Comparison of ENCODE assay signal across 8 cellular contexts in the genomic region with DNA sequence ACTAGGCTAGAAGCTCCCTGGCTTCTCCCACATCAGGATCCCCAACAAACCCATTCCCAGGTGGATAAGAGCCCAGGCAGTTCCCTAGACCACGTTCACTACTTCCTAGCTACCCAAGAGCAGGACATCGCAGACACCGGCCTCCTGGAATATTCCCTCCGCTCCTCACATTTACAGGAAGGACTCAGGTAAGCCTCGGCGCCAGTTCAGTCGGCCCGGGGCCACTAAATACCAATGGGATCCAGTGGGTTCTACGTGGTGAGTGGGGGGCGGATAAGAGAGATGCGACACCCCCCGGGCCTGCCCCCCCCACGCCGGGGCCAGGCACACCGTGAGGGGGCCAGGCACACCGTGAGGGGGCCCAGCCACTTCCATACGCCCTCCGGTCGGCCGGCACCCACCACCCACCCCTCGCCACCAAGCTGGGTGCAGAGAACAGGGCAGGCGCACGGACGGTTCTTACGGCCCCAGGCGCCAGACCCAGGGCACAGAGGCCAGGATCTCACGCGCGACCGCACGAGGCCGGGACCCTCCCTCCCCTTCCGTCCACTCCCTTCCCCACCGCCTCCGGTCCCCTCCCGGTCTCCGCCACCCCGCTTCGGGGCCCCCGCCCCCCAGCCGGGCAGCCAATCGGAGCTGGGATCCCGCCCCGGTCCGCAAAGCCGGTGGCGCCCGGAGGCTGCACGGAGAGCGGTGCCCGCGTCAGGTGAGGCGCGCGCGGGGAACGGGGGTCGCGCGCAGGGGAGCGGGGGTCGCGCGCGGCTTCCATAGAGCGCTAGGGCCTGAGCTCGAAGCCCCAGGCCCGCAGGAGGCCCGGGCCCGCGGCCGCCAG. TPM values are rescaled to one million over a fixed set of nuclear protein-coding genes. Genes with fewer than 3 reads are reported as not detected.
DNase-seq lines count a peak whose midpoint lies in the region; ATAC-seq and TF ChIP-seq lines count a peak whose summit lies in the region.

TSS of gene BLVRA (plus strand) at position 652 of the 832 bp plus-strand sequence. CDS start 12,479 bp downstream, outside the sequence.

- no peaks in the 10 kb centered on the region for H3K79me2 ChIP-seq in Karpas-422 (ENCODE audit: low read length)

- H3K27ac Mint-ChIP-seq in chondrocyte (ENCODE audit: unreplicated experiment): peak within 1 kb of the TSS; percentile 82

- peaks cover 2% of the 10 kb centered on the region for H3K27me3 Mint-ChIP-seq in chondrocyte (ENCODE audit: low read depth)

- H3K9me3 ChIP-seq in Karpas-422 (ENCODE audit: low read length): no peaks in the 10 kb centered on the region

- TF ChIP-seq CTCF in chondrocyte (IDR thresholded peaks at IDR 0.05): no peak

- H3K27me3 ChIP-seq in Karpas-422 (ENCODE audit: low read length): no peaks in the 10 kb centered on the region

- no peak within 1 kb of the TSS for H3K27ac ChIP-seq in Karpas-422 (ENCODE audit: low read length)

- peaks cover 3% of the 10 kb centered on the region for H3K36me3 Mint-ChIP-seq in chondrocyte (ENCODE audit: low read depth)

- H3K9me2 ChIP-seq in Karpas-422 (replicated peaks; ENCODE audit: insufficient read depth, low read length): no peaks in the 10 kb centered on the region

- peak within 1 kb of the TSS; percentile 54 for H3K9ac ChIP-seq in Karpas-422 (ENCODE audit: low read length)

- DNase-seq in GM03348 (ENCODE audit: low spot score): peak; percentile 96
- no peak for DNase-seq in Karpas-422
- DNase-seq in activated CD4-positive, CD25-positive, alpha-beta regulatory T cell treated with anti-CD3 and anti-CD28 coated beads, Interleukin-2, amount 50 U/mL, for 72 hours: peak; percentile 68
- no peak for DNase-seq in chondrocyte (ENCODE audit: low spot score)
- DNase-seq in left colon: peak; percentile 58 to 61
- DNase-seq in stimulated activated CD4-positive, alpha-beta T cell treated with anti-CD3 and anti-CD28 coated beads, Interleukin-1b, Interleukin-23, amount 100 ng/mL, for 48 hours: peak; percentile 47
- no peak for DNase-seq in GF-D8 (lab: John Stamatoyannopoulos, UW)

- H2AFZ ChIP-seq in Karpas-422 (ENCODE audit: low read length): peak within 1 kb of the TSS; percentile 49; the same call in 1 of the 2 replicates

- intact Hi-C loops in left colon (cut with DNase I, micrococcal nuclease): no loop called here

- no peaks in the 10 kb centered on the region for H3K36me3 ChIP-seq in Karpas-422 (ENCODE audit: insufficient read depth, low read length)

- H3K4me2 ChIP-seq in Karpas-422 (ENCODE audit: low read depth, low read length, poor library complexity, severe bottlenecking): peak within 1 kb of the TSS; percentile 67

- no peaks in the 10 kb centered on the region for H4K20me1 ChIP-seq in Karpas-422 (ENCODE audit: insufficient read depth, low read depth, low read length)

- peaks cover 35% of the 10 kb centered on the region for H3K4me1 Mint-ChIP-seq in chondrocyte (ENCODE audit: low read depth)

- H3K9me3 Mint-ChIP-seq in chondrocyte (ENCODE audit: low read depth): no peaks in the 10 kb centered on the region

- peak within 1 kb of the TSS; percentile 63 for H3K4me3 ChIP-seq in Karpas-422 (ENCODE audit: low read length)

- H3K4me1 ChIP-seq in Karpas-422 (ENCODE audit: low read length): peaks cover 4% of the 10 kb centered on the region; the same call in 1 of the 2 replicates

- ATAC-seq in GM21723 (IDR thresholded peaks at IDR 0.05; ENCODE audit: unreplicated experiment) (peak; percentile 70), left colon (peak; percentile 72)

- H3K4me3 Mint-ChIP-seq in chondrocyte (ENCODE audit: unreplicated experiment): peak within 1 kb of the TSS; percentile 79

RNA-seq across cellular contexts. Expression of gene BLVRA, which starts in this region (rescaled TPM):
- total RNA-seq in Karpas-422 (2014; rRNA removed; shearing (Covaris generic); ENCODE audit: low replicate concordance): not detected in 2 replicates
- 27.2 to 53.8 TPM (median 48.9 TPM) in 3 replicates for total RNA-seq in chondrocyte
- 10 to 100 TPM in 1 of 2 donors, 1 to 10 TPM in 1; 2.9 to 18.0 TPM for total RNA-seq in left colon

Comparison
In these comparisons a context has a peak if more than half of its experiments do, and no peak if none do; other contexts are left out.
1. DNase-seq: peak in GM03348 (single experiment), activated CD4-positive, CD25-positive, alpha-beta regulatory T cell treated with anti-CD3 and anti-CD28 coated beads, Interleukin-2, amount 50 U/mL, for 72 hours (single experiment), left colon (2 of 2) and stimulated activated CD4-positive, alpha-beta T cell treated with anti-CD3 and anti-CD28 coated beads, Interleukin-1b, Interleukin-23, amount 100 ng/mL, for 48 hours (single experiment); none in Karpas-422 (single experiment), chondrocyte (single experiment) and GF-D8 (single experiment).